11 cellular contexts compared by ENCODE assay signal in the genomic region with DNA sequence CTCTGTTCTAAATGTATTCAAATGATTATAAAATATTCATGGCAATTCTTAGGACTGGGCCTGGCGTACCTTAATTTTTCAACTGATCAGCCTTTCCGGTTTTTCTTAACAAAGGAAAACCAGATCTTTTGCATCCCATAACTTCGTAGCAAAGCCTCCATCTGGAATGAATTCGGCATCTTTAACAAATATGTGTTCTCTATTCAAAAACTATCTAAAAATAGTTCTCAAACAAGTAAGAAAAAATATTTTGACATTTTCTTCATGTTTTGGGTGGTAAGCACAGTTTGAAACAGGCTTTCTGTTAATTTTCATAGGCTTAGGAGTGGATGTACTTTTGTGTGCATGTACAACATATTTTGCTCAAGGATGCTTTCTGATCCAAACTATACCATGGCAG. TPM values are rescaled to one million over a fixed set of nuclear protein-coding genes. Genes with fewer than 3 reads are reported as not detected.
DNase-seq lines count a peak whose midpoint lies in the region; ATAC-seq and TF ChIP-seq lines count a peak whose summit lies in the region.
"Had no signal": no experiment of that assay in that cellular context is flagged by ENCODE, and none has a peak within 500 bp of the region (broad histone marks: within the 10 kb centered on the region; RNA-seq: fewer than 3 reads in every experiment).

No MANE protein-coding gene starts in this region.

- TF ChIP-seq CTCF in esophagus squamous epithelium (IDR thresholded peaks at IDR 0.05) = no peak
- no peak for TF ChIP-seq CTCF in ovary (IDR thresholded peaks at IDR 0.05)

- no peaks in the 10 kb centered on the region for H3K9me3 ChIP-seq in SJSA1 (replicated peaks)
- no peaks in the 10 kb centered on the region for H3K9me3 ChIP-seq in esophagus squamous epithelium
- no peaks in the 10 kb centered on the region for H3K9me3 ChIP-seq in ovary
- H3K9me3 ChIP-seq: BLaER1 treated with 17β-estradiol and CSF1 and Interleukin-3, amounts not matched to agents 10 nM and 100 nM had no signal

- peak overlapping the region; percentile 90 for H3K27ac ChIP-seq in SJSA1
- H3K27ac ChIP-seq in esophagus squamous epithelium = peak overlapping the region; percentile 39 to 81 (median 70)
- H3K27ac ChIP-seq in ovary = peak overlapping the region in 1 of 2 donors; percentile 67
- H3K27ac ChIP-seq: BLaER1 treated with 17β-estradiol and CSF1 and Interleukin-3, amounts not matched to agents 10 nM and 100 nM had no signal

- ATAC-seq in GM18858 (IDR thresholded peaks at IDR 0.05; ENCODE audit: unreplicated experiment) (no peak), GM21360 (IDR thresholded peaks at IDR 0.05; ENCODE audit: unreplicated experiment) (no peak)

- TF ChIP-seq POLR2A in esophagus squamous epithelium (IDR thresholded peaks at IDR 0.05) = no peak
- no peak for TF ChIP-seq POLR2A in ovary (IDR thresholded peaks at IDR 0.05)

- no peak for TF ChIP-seq EP300 in ovary (IDR thresholded peaks at IDR 0.05)

- H3K4me3 ChIP-seq in SJSA1 (0 out of 2 replicates have a peak overlapping the region, but pooled peaks have one; percentile 1), esophagus squamous epithelium (peak overlapping the region in 3 of 4 donors; percentile 7 to 52 (median 28)), ovary (peak overlapping the region; percentile 25)
- H3K4me3 ChIP-seq: BLaER1 treated with 17β-estradiol and CSF1 and Interleukin-3, amounts not matched to agents 10 nM and 100 nM had no signal

- H3K4me1 ChIP-seq in SJSA1 (replicated peaks) = peaks cover 52% of the 10 kb centered on the region
- peaks cover 0 to 72% (median 9%) of the 10 kb centered on the region in 3 donors for H3K4me1 ChIP-seq in esophagus squamous epithelium
- peaks cover 17% of the 10 kb centered on the region for H3K4me1 ChIP-seq in ovary (ENCODE audit: insufficient read depth)

- peak; percentile 13 for DNase-seq in A172 (ENCODE audit: low spot score)
- no peak for DNase-seq in SJSA1 (ENCODE audit: low read depth in 1 of 2, low spot score in 2 of 2)
- DNase-seq in esophagus squamous epithelium (lab: John Stamatoyannopoulos, UW) = no peak
- no peak for DNase-seq in ovary
- DNase-seq in NCI-H2227 treated with DMSO at 0.1 percent for 48 hours (lab: John Stamatoyannopoulos, UW) = no peak
- DNase-seq in MV-4-11 (lab: John Stamatoyannopoulos, UW) = no peak
- DNase-seq: activated T-cell treated with anti-CD3 and anti-CD28 coated beads, Interleukin-2, amount 50 U/mL, for 24 hours had no signal

- intact Hi-C loops in esophagus squamous epithelium (cut with DNase I) (no loop called here), ovary (cut with DNase I) (no loop called here)

- H3K27me3 ChIP-seq in SJSA1 (replicated peaks) = no peaks in the 10 kb centered on the region
- H3K27me3 ChIP-seq in esophagus squamous epithelium = no peaks in the 10 kb centered on the region
- no peaks in the 10 kb centered on the region for H3K27me3 ChIP-seq in ovary
- H3K27me3 ChIP-seq: BLaER1 treated with 17β-estradiol and CSF1 and Interleukin-3, amounts not matched to agents 10 nM and 100 nM had no signal

- no peaks in the 10 kb centered on the region for H3K36me3 ChIP-seq in SJSA1
- no peaks in the 10 kb centered on the region for H3K36me3 ChIP-seq in esophagus squamous epithelium
- no peaks in the 10 kb centered on the region for H3K36me3 ChIP-seq in ovary
- H3K36me3 ChIP-seq: BLaER1 treated with 17β-estradiol and CSF1 and Interleukin-3, amounts not matched to agents 10 nM and 100 nM had no signal

- WGBS in esophagus squamous epithelium, 2 donors = 62 to 70% methylated on average over 4 of the region's 4 CpGs
- 2 to 9% (median 2%) methylated on average over 4 of the region's 4 CpGs for WGBS in ovary, 3 donors

RNA-seq across cellular contexts. Expression of a gene that starts 55.0 kb away (rescaled TPM):
- 12.3 and 14.9 TPM in 2 replicates for total RNA-seq in A172 (2014; rRNA removed; shearing (Covaris generic))
- 31.7 and 47.0 TPM in 2 replicates for total RNA-seq in SJSA1 (2014; rRNA removed; shearing (Covaris generic))
- total RNA-seq in esophagus squamous epithelium (10 to 100 TPM in 1 of 4 donors, 1 to 10 TPM in 2, under 1 TPM in 1; 0.57 to 35.7 (median 6.1) TPM), ovary (10 to 100 TPM; 41.7 to 79.2 (median 67.2) TPM)
- polyA plus RNA-seq in ovary = 10 to 100 TPM; 11.6 to 17.1 TPM
- polyA plus RNA-seq: IgD-negative memory B cell had no signal
